1 cellular context compared by ENCODE assay signal in genomic region chr15:77870195-77871065, GRCh38.
TF ChIP-seq lines count a peak whose summit lies in the region.

No MANE protein-coding gene starts in this region.

TF ChIP-seq in HEK293, 187 proteins besides CTCF, POLR2A, EP300 and RAD21 (continued from another document):
- TF ChIP-seq ZBTB44 (tag by site-specific recombination; IDR thresholded peaks at IDR 0.05): no peak
- TF ChIP-seq MZF1 (tag by site-specific recombination; IDR thresholded peaks at IDR 0.05; ENCODE audit: borderline replicate concordance): no peak
- TF ChIP-seq SP7 (tag by site-specific recombination; IDR thresholded peaks at IDR 0.05): no peak
- TF ChIP-seq ZNF654 (tag by site-specific recombination; IDR thresholded peaks at IDR 0.05; ENCODE audit: low read depth): no peak
- no peak for TF ChIP-seq GLIS2 (tag by site-specific recombination; IDR thresholded peaks at IDR 0.05)
- peak; percentile 34; the same call in 1 of the 2 replicates for TF ChIP-seq ZNF133 (tag by site-specific recombination; IDR thresholded peaks at IDR 0.05)
- no peak for TF ChIP-seq ZNF362 (tag by site-specific recombination; IDR thresholded peaks at IDR 0.05)
- TF ChIP-seq ZNF354C (tag by site-specific recombination; IDR thresholded peaks at IDR 0.05; ENCODE audit: borderline replicate concordance, low read depth): no peak
- no peak for TF ChIP-seq ZNF670 (tag by site-specific recombination; IDR thresholded peaks at IDR 0.05; ENCODE audit: low read depth)
- no peak for TF ChIP-seq ATF2 (tag by site-specific recombination; IDR thresholded peaks at IDR 0.05; ENCODE audit: low read depth)
- no peak for TF ChIP-seq GLI4 (tag by site-specific recombination; IDR thresholded peaks at IDR 0.05)
- TF ChIP-seq ZNF747 (tag by site-specific recombination; IDR thresholded peaks at IDR 0.05): no peak
- TF ChIP-seq ZNF529 (tag by site-specific recombination; IDR thresholded peaks at IDR 0.05; ENCODE audit: insufficient replicate concordance): no peak
- TF ChIP-seq ZBTB11 (tag by site-specific recombination; conservative IDR thresholded peaks at IDR 0.05; ENCODE audit: low read depth): peak; percentile 60; the same call in 1 of the 2 replicates
- TF ChIP-seq KLF8 (tag by site-specific recombination; IDR thresholded peaks at IDR 0.05): no peak
- no peak for TF ChIP-seq ZFP41 (tag by site-specific recombination; IDR thresholded peaks at IDR 0.05; ENCODE audit: borderline replicate concordance)
- no peak for TF ChIP-seq ZNF10 (tag by site-specific recombination; IDR thresholded peaks at IDR 0.05)
- TF ChIP-seq PRDM1 (tag by site-specific recombination; IDR thresholded peaks at IDR 0.05): no peak
